ENCODE assay signal across 8 cellular contexts in the genomic region with DNA sequence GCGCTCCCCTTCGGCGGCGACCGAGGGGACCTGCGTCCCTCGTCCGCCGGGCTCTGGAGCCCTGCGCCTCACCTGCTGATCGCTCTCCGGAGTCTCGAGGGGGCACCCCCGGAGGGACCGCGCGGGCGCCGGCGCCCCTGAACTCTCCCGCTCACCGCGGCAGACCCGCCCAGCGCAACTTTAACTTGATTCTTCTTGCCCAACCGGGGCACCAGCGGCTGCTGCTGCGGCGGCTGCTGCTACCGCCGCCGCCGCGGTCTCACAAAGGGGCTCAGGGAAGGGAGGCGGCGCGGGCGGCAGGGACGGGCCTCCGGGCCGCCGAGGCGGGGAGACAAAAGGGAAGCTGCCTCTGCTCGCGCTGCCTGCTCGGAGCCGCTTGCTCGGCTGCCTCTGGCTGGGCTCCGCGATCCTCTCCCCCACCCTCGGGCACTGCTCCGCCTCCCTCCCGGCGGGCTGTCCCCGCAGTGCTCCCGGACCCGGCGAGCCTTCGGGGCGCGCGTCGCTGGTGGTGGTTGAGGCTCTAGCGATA. TPM values are rescaled to one million over a fixed set of nuclear protein-coding genes. Genes with fewer than 3 reads are reported as not detected.
DNase-seq lines count a peak whose midpoint lies in the region; ATAC-seq and TF ChIP-seq lines count a peak whose summit lies in the region.

A gene (plus strand): TSS at position 456 of the 529 bp plus-strand sequence.

- peak within 1 kb of the TSS; percentile 87 for H3K4me3 Mint-ChIP-seq in chondrocyte (ENCODE audit: unreplicated experiment)

- peak within 1 kb of the TSS; percentile 96 for H3K27ac ChIP-seq in layer of hippocampus (ENCODE audit: low read depth, low read length)

- peak; percentile 34 for ATAC-seq in HG02588 (IDR thresholded peaks at IDR 0.05; ENCODE audit: unreplicated experiment)

- H3K27me3 ChIP-seq in layer of hippocampus (ENCODE audit: control insufficient read depth, insufficient read depth, low read length): no peaks in the 10 kb centered on the region

- H3K36me3 Mint-ChIP-seq in chondrocyte (ENCODE audit: low read depth): no peaks in the 10 kb centered on the region

- peaks cover 25% of the 10 kb centered on the region for H3K4me1 Mint-ChIP-seq in chondrocyte (ENCODE audit: low read depth)

- H3K27me3 Mint-ChIP-seq in chondrocyte (ENCODE audit: low read depth): peaks cover 19% of the 10 kb centered on the region

- DNase-seq in NCI-H187 (lab: John Stamatoyannopoulos, UW) (peak; percentile 29 to 63), NCI-H187 treated with DMSO at 0.1 percent for 48 hours (lab: John Stamatoyannopoulos, UW) (no peak), NAMALWA (ENCODE audit: low spot score) (peak; percentile 67), chondrocyte (ENCODE audit: low spot score) (peak; percentile 94)
- DNase-seq in activated CD4-positive, CD25-positive, alpha-beta regulatory T cell treated with anti-CD3 and anti-CD28 coated beads, Interleukin-2, amount 50 U/mL, for 16 hours (ENCODE audit: low read depth, low spot score): peak; percentile 11
- DNase-seq in stimulated activated CD4-positive, alpha-beta T cell treated with anti-CD3 and anti-CD28 coated beads, Interleukin-1b, Interleukin-23, amount 100 ng/mL, for 48 hours: peak; percentile 50

- H3K9me3 Mint-ChIP-seq in chondrocyte (ENCODE audit: low read depth): no peaks in the 10 kb centered on the region

- TF ChIP-seq CTCF in chondrocyte (IDR thresholded peaks at IDR 0.05): no peak

- peak within 1 kb of the TSS; percentile 97 for H3K27ac Mint-ChIP-seq in chondrocyte (ENCODE audit: unreplicated experiment)

RNA-seq across cellular contexts. Expression of the gene that starts here (rescaled TPM):
- total RNA-seq in chondrocyte: 3.3 to 9.6 TPM (median 8.5 TPM) in 3 replicates
